In the genomic region with DNA sequence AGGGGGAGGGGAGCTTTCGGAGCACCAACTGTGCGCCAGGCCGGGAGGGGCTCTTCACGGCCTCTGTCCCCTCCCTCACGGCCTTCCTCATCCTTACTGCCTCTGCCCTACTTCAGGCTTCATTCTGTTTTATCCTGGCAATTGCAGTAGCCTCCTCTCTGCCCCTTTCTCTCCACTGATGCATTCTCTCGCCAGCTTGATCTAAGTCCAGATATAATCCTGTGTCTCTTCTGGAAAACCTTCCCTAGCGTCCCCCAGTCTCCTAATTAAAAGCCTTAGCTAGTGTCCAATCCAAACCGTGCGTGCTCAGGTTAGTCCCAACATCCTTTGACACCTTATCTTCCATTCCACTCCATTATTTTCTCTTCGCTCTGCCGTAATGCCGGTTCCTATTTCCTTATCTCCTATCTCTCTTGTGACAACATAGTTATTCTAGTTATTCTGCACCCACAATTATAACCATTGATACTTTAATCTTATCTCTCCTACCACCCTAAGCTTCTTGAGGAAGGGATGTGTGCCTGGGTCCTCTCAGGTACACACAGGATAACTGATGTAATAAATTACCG, we compare ENCODE assay signal across 8 cellular contexts. TPM values are rescaled to one million over a fixed set of nuclear protein-coding genes. Genes with fewer than 3 reads are reported as not detected.
A peak's percentile ranks its signal among the peaks of the same experiment; 100 is the strongest.
DNase-seq lines count a peak whose midpoint lies in the region; ATAC-seq and TF ChIP-seq lines count a peak whose summit lies in the region.

No MANE protein-coding gene starts in this region.

- H3K27me3 ChIP-seq in smooth muscle cell (ENCODE audit: low read depth): no peaks in the 10 kb centered on the region

- H3K4me2 ChIP-seq in smooth muscle cell: peak overlapping the region; percentile 96

- H3K79me2 ChIP-seq in smooth muscle cell (ENCODE audit: low read depth): peaks cover 28% of the 10 kb centered on the region

- no peaks in the 10 kb centered on the region for H3K27me3 Mint-ChIP-seq in activated T-cell treated with anti-CD3 and anti-CD28 coated beads, Interleukin-2, amount 50 U/mL, for 4 hours (ENCODE audit: low read depth)
- H3K27me3 Mint-ChIP-seq in T-cell: no peaks in the 10 kb centered on the region

- peak overlapping the region; percentile 67 to 90 for H3K27ac Mint-ChIP-seq in T-cell

- POLR2A ChIA-PET in T-cell (lab: Charles Lee): interaction anchor here in 1 of 2 donors (0.5 kb wide), 1 partner anchor 1904 kb away, joined by 5 read pairs; a partner anchor contains a TSS

- CTCF ChIA-PET in T-cell (lab: Charles Lee): interaction anchor here in 1 of 2 donors (1.2 to 1.9 kb wide), 4 partner anchors 11 to 25 kb away, joined by 3 to 8 read pairs (median 4); no protein-coding TSS in a partner anchor

- H2AFZ ChIP-seq in smooth muscle cell (ENCODE audit: low read depth): no peak overlapping the region

- ATAC-seq in activated T-cell treated with anti-CD3 and anti-CD28 coated beads, Interleukin-2, amount 50 U/mL, for 4 hours: peak in 1 of 2 donors; percentile 5
- ATAC-seq in T-cell (replicated peaks in 1 of 4) (peak in 1 of 4 experiments; percentile 10), HG02885 (IDR thresholded peaks at IDR 0.05; ENCODE audit: poor library complexity, unreplicated experiment) (no peak), HG02938 (IDR thresholded peaks at IDR 0.05; ENCODE audit: unreplicated experiment) (no peak)

- no peak for DNase-seq in activated T-cell treated with anti-CD3 and anti-CD28 coated beads, Interleukin-2, amount 50 U/mL, for 4 hours
- DNase-seq in activated T-cell treated with anti-CD3 and anti-CD28 coated beads for 4 hours: no peak
- DNase-seq in T-cell: no peak
- no peak for DNase-seq in foreskin fibroblast
- no peak for DNase-seq in smooth muscle cell (lab: John Stamatoyannopoulos, UW; ENCODE audit: unreplicated experiment)
- DNase-seq in DMS53 (lab: John Stamatoyannopoulos, UW): no peak

- H3K4me3 Mint-ChIP-seq in activated T-cell treated with anti-CD3 and anti-CD28 coated beads, Interleukin-2, amount 50 U/mL, for 4 hours: peak overlapping the region; percentile 87
- peak overlapping the region; percentile 77 to 88 (median 84) for H3K4me3 Mint-ChIP-seq in T-cell

- WGBS in smooth muscle cell (ENCODE audit: low lambda C conversion rate): 16% methylated on average over 13 of the region's 13 CpGs

- H3F3A ChIP-seq in smooth muscle cell (ENCODE audit: low read depth): peaks cover 34% of the 10 kb centered on the region

- H3K36me3 Mint-ChIP-seq in activated T-cell treated with anti-CD3 and anti-CD28 coated beads, Interleukin-2, amount 50 U/mL, for 4 hours (ENCODE audit: insufficient read depth): peaks cover 6% of the 10 kb centered on the region
- no peaks in the 10 kb centered on the region for H3K36me3 Mint-ChIP-seq in T-cell

- H4K20me1 ChIP-seq in smooth muscle cell (ENCODE audit: low read depth): no peaks in the 10 kb centered on the region

- H3K9ac ChIP-seq in smooth muscle cell (ENCODE audit: low read depth): peak overlapping the region; percentile 49

- peaks cover 41% of the 10 kb centered on the region for H3K4me1 Mint-ChIP-seq in activated T-cell treated with anti-CD3 and anti-CD28 coated beads, Interleukin-2, amount 50 U/mL, for 4 hours (ENCODE audit: low read depth)
- H3K4me1 Mint-ChIP-seq in T-cell: peaks cover 33 to 41% (median 41%) of the 10 kb centered on the region in 3 donors

- no peaks in the 10 kb centered on the region for H3K36me3 ChIP-seq in smooth muscle cell (ENCODE audit: low read depth)

- H3K9me3 Mint-ChIP-seq in activated T-cell treated with anti-CD3 and anti-CD28 coated beads, Interleukin-2, amount 50 U/mL, for 4 hours: no peaks in the 10 kb centered on the region
- no peaks in the 10 kb centered on the region for H3K9me3 Mint-ChIP-seq in T-cell

- peak overlapping the region; percentile 28 for H3K27ac ChIP-seq in smooth muscle cell (ENCODE audit: low read depth)

- H3K9me3 ChIP-seq in smooth muscle cell (replicated peaks; ENCODE audit: low read depth): no peaks in the 10 kb centered on the region

- H3K4me1 ChIP-seq in smooth muscle cell (ENCODE audit: low read depth): peaks cover 32% of the 10 kb centered on the region

- TF ChIP-seq CTCF in foreskin fibroblast (IDR thresholded peaks at IDR 0.05; ENCODE audit: low read depth, low read length) (no peak), smooth muscle cell (IDR thresholded peaks at IDR 0.05; ENCODE audit: borderline replicate concordance, insufficient read depth, poor library complexity, severe bottlenecking) (no peak)

- H3K4me3 ChIP-seq in foreskin fibroblast (ENCODE audit: low read depth in 1 of 2, low read length in 2 of 2) (peak overlapping the region; percentile 78 to 84), smooth muscle cell (peak overlapping the region; percentile 95)

RNA-seq across cellular contexts. Expression of a gene that starts 0.9 kb away (rescaled TPM):
- 10 to 100 TPM; 18.0 to 19.2 (median 18.1) TPM for total RNA-seq in activated T-cell treated with anti-CD3 and anti-CD28 coated beads, Interleukin-2, amount 50 U/mL, for 4 hours
- 10 to 100 TPM in 3 of 5 donors, 1 to 10 TPM in 2; 7.3 to 17.5 (median 16.4) TPM for total RNA-seq in T-cell
- 7.7 and 9.3 TPM in 2 replicates for total RNA-seq in smooth muscle cell
- polyA plus RNA-seq in smooth muscle cell: 8.0 and 10.3 TPM in 2 replicates

RNA-seq across cellular contexts. Expression of a gene that starts 11.3 kb away (rescaled TPM):
- total RNA-seq in activated T-cell treated with anti-CD3 and anti-CD28 coated beads, Interleukin-2, amount 50 U/mL, for 4 hours: 1 to 10 TPM; 7.1 to 9.8 (median 9.4) TPM
- 1 to 10 TPM; 1.3 to 6.6 (median 6.2) TPM for total RNA-seq in T-cell
- total RNA-seq in smooth muscle cell: 6.6 and 7.2 TPM in 2 replicates
- 14.5 and 20.9 TPM in 2 replicates for polyA plus RNA-seq in smooth muscle cell

RNA-seq across cellular contexts. Expression of a gene that starts 13.7 kb away (rescaled TPM):
- total RNA-seq in activated T-cell treated with anti-CD3 and anti-CD28 coated beads, Interleukin-2, amount 50 U/mL, for 4 hours: 100 to 1,000 TPM; 133 to 164 (median 152) TPM
- total RNA-seq in T-cell: 100 to 1,000 TPM; 191 to 259 (median 229) TPM
- total RNA-seq in smooth muscle cell: 0.27 TPM in 1 of 2 replicates, not detected in the other
- 2.8 and 3.7 TPM in 2 replicates for polyA plus RNA-seq in smooth muscle cell

RNA-seq across cellular contexts. Expression of a gene that starts 21.5 kb away (rescaled TPM):
- under 1 TPM in 1 of 3 donors, not detected in 2; 0.76 TPM for total RNA-seq in activated T-cell treated with anti-CD3 and anti-CD28 coated beads, Interleukin-2, amount 50 U/mL, for 4 hours
- 1 to 10 TPM in 2 of 5 donors, under 1 TPM in 1, not detected in 2; 0.91 to 1.3 (median 1.1) TPM for total RNA-seq in T-cell
- total RNA-seq in smooth muscle cell: not detected in 2 replicates
- 3.6 and 8.2 TPM in 2 replicates for polyA plus RNA-seq in smooth muscle cell

RNA-seq across cellular contexts. Expression of a gene that starts 25.8 kb away (rescaled TPM):
- total RNA-seq in activated T-cell treated with anti-CD3 and anti-CD28 coated beads, Interleukin-2, amount 50 U/mL, for 4 hours: 10 to 100 TPM; 48.2 to 52.5 (median 49.6) TPM
- 10 to 100 TPM; 24.0 to 60.1 (median 52.5) TPM for total RNA-seq in T-cell
- 12.7 and 17.7 TPM in 2 replicates for total RNA-seq in smooth muscle cell
- 37.1 and 37.4 TPM in 2 replicates for polyA plus RNA-seq in smooth muscle cell

Comparison
In these comparisons a context has a peak if more than half of its experiments do, and no peak if none do; other contexts are left out.
1. RNA of a gene that starts 13.7 kb away (total RNA-seq): 191 to 259 TPM in T-cell and 133 to 164 TPM in activated T-cell treated with anti-CD3 and anti-CD28 coated beads, Interleukin-2, amount 50 U/mL, for 4 hours; 0.27 TPM in smooth muscle cell; every median in the first group is over 100 times any median in the second.